ENCODE assay signal across 8 cellular contexts in the genomic region with DNA sequence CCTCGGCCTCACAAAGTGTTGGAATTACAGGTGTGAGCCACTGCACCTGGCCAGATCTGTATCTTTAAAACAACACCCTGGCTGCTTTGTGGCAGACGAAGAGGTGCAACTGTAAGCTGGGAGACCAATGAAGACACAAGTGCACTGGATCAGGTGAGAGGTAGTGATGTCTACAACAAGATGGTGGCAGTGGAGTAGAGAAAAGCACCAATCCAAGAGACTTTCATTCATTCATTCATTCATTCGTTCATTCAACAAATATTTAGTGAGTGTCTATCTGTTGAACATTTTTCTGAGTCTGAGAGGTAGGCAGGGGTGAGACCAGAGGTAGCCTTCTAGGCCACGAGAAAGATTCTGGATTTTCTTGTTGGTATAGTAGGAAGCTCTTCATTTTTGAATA.
"Had no signal": no experiment of that assay in that cellular context is flagged by ENCODE, and none has a peak within 500 bp of the region (broad histone marks: within the 10 kb centered on the region; RNA-seq: fewer than 3 reads in every experiment).

No MANE protein-coding gene starts in this region.

- H3K9ac ChIP-seq: GM23248, KMS-11 had no signal

- H3K4me3 Mint-ChIP-seq: HFFc6 had no signal

- ATAC-seq: HCT116 had no signal

- H3K4me2 ChIP-seq: KMS-11 had no signal

- H3K9me3 ChIP-seq: HAP-1 had no signal

- H3K9me3 Mint-ChIP-seq: HFFc6 had no signal

- H2AFZ ChIP-seq: GM23248 had no signal

- H3K27ac ChIP-seq: GM23248, KMS-11 had no signal

- H3K36me3 ChIP-seq: HAP-1 had no signal

- H3K4me3 ChIP-seq: GM23248, HAP-1 had no signal

- H3K4me1 ChIP-seq: HAP-1 had no signal

- DNase-seq: GM23248, GOT3, H7, HFFc6, IMR-90 had no signal

- H3K27ac Mint-ChIP-seq: HFFc6 had no signal
